In the genomic region with DNA sequence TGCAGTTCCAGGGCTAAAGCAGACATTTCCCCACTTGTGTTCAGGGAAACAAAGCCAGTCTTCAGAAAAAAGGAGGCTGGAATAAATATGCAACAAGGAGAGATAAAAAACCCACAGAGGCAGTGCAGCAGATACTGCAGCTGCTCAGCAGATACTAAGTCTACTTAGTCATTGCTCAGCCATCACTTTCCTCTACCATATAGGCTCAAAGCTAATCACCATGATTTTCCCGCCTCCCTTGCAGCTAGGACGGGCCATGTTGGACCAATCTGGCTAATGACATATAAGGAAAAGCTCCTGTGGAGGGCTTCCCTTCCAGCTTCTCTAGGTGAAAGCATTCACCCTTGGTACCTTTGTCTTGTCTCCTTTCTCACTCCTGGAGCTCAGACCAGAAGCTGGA, we compare ENCODE assay signal across 1 cellular context.
TF ChIP-seq lines count a peak whose summit lies in the region.

No MANE protein-coding gene starts in this region.

TF ChIP-seq in K562, 482 proteins besides CTCF, POLR2A, EP300 and RAD21:
- TF ChIP-seq CBX1 (IDR thresholded peaks at IDR 0.05; ENCODE audit: low read depth): peak; percentile 78; the same call in 1 of the 2 replicates
- 0 out of 2 replicates have a peak, but pooled peaks have one; percentile 35 for TF ChIP-seq XRCC3 (IDR thresholded peaks at IDR 0.05)
- peak in 1 of 3 experiments; percentile 48 for TF ChIP-seq YY1 (IDR thresholded peaks at IDR 0.05; ENCODE audit: borderline replicate concordance in 1 of 3, control insufficient read depth in 1 of 3, extremely low read depth in 1 of 3, insufficient read depth in 3 of 3, insufficient read length in 1 of 3, insufficient replicate concordance in 2 of 3, low read depth in 1 of 3, low read length in 2 of 3)
- no peak for TF ChIP-seq FOXM1 (IDR thresholded peaks at IDR 0.05; ENCODE audit: low read depth)
- no peak for TF ChIP-seq FOXM1 (CRISPR knock-in tag; IDR thresholded peaks at IDR 0.05; ENCODE audit: low read depth)
- peak in 1 of 2 experiments; percentile 45; a peak in 1 of 4 replicates for TF ChIP-seq TRIM24 (IDR thresholded peaks at IDR 0.05)
- no peak for TF ChIP-seq EWSR1 (IDR thresholded peaks at IDR 0.05; ENCODE audit: borderline replicate concordance, low read depth, partially characterized antibody)
- peak in 1 of 2 experiments; percentile 94; a peak in 2 of 3 replicates for TF ChIP-seq CBX3 (IDR thresholded peaks at IDR 0.05; ENCODE audit: borderline replicate concordance in 1 of 2, low read length in 2 of 2)
- TF ChIP-seq CBX5 (IDR thresholded peaks at IDR 0.05; ENCODE audit: borderline replicate concordance, low read depth): peak; percentile 88; the same call in 1 of the 2 replicates
- peak; percentile 90; the same call in 1 of the 2 replicates for TF ChIP-seq TRIM28 (IDR thresholded peaks at IDR 0.05)
- TF ChIP-seq, protein P1, sequence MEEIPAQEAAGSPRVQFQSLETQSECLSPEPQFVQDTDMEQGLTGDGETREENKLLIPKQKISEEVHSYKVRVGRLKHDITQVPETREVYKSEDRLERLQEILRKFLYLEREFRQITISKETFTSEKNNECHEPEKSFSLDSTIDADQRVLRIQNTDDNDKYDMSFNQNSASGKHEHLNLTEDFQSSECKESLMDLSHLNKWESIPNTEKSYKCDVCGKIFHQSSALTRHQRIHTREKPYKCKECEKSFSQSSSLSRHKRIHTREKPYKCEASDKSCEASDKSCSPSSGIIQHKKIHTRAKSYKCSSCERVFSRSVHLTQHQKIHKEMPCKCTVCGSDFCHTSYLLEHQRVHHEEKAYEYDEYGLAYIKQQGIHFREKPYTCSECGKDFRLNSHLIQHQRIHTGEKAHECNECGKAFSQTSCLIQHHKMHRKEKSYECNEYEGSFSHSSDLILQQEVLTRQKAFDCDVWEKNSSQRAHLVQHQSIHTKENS (CRISPR knock-in tag; IDR thresholded peaks at IDR 0.05): no peak
- TF ChIP-seq ZNF41 (CRISPR knock-in tag; conservative IDR thresholded peaks at IDR 0.05): no peak
- TF ChIP-seq NFXL1 (CRISPR knock-in tag; IDR thresholded peaks at IDR 0.05): no peak
- TF ChIP-seq HOMEZ (CRISPR knock-in tag; IDR thresholded peaks at IDR 0.05): no peak
